8 cellular contexts compared by ENCODE assay signal in the genomic region with DNA sequence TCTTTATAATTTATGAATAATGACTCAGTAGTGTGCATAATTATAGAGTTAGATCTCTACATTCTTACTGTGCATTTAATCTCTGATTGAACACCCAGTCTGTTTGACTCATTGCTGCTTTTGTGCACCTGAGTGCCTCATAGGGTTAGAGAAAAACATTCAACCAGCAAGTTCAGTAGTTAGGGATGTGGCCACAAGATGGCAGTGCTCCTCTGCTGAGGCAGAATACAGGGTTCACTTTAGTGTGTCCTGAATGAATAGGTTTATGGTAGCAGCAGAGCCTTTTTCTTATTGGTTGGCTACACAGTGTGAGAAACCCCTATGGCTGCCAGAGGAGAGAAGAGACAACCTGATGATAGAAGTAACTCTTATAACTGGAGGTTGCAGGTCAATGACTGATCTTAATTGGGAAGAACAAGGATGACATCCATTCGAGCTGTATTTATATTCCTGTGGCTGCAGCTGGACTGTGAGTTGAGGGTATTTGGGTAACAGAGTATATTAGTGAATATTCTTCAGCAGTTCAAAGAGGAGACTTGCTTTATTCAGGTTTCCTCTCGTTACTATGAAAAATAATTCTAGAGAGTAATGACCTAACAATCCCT.
A peak's percentile ranks its signal among the peaks of the same experiment; 100 is the strongest.
DNase-seq lines count a peak whose midpoint lies in the region; ATAC-seq, FAIRE-seq and TF ChIP-seq lines count a peak whose summit lies in the region.

No MANE protein-coding gene starts in this region.

- POLR2A ChIA-PET in PC-3 (lab: Charles Lee; ENCODE audit: unreplicated experiment) = no interaction called here

- H3K9me2 ChIP-seq in PC-3 (replicated peaks; ENCODE audit: low read length) = no peaks in the 10 kb centered on the region

- H3K4me3 ChIP-seq in PC-3 (ENCODE audit: low read length) (no peak overlapping the region), fibroblast of pulmonary artery (replicated peaks; ENCODE audit: low read depth, low read length) (no peak overlapping the region), trophoblast cell (ENCODE audit: low read depth, low read length) (no peak overlapping the region)

- H4K20me1 ChIP-seq in PC-3 (ENCODE audit: low read length) = no peaks in the 10 kb centered on the region

- H4K91ac ChIP-seq in trophoblast cell (ENCODE audit: low read depth, low read length) = no peak overlapping the region

- intact Hi-C loops in PC-3 (cut with micrococcal nuclease) = loop anchor here (1.0 kb wide), 1 partner anchor 65 kb away; no protein-coding TSS in a partner anchor

- no peak overlapping the region for H2BK5ac ChIP-seq in trophoblast cell (ENCODE audit: low read depth, low read length, poor library complexity)

- WGBS in trophoblast cell (ENCODE audit: extremely low coverage, insufficient coverage, insufficient read length) = no CpG with 5 or more reads among the region's 2 CpGs

- H3K27ac ChIP-seq in PC-3 (ENCODE audit: low read length) (no peak overlapping the region), trophoblast cell (ENCODE audit: low read depth, low read length) (no peak overlapping the region)

- CTCF ChIA-PET in PC-3 (lab: Charles Lee) = no interaction called here

- H3K9me3 ChIP-seq in PC-3 (ENCODE audit: low read length) (no peaks in the 10 kb centered on the region), trophoblast cell (ENCODE audit: insufficient read depth, low read depth, low read length) (no peaks in the 10 kb centered on the region)

- no peak overlapping the region for H3K9ac ChIP-seq in PC-3 (ENCODE audit: low read length)
- no peak overlapping the region for H3K9ac ChIP-seq in trophoblast cell (ENCODE audit: low read length)

- TF ChIP-seq CTCF in PC-3 (conservative IDR thresholded peaks at IDR 0.05; ENCODE audit: low read depth, low read length) (peak; percentile 82), fibroblast of pulmonary artery (IDR thresholded peaks at IDR 0.05; ENCODE audit: low read length, missing control alignments) (peak; percentile 92)

- DNase-seq in NCI-H2107 treated with DMSO at 0.1 percent for 48 hours (lab: John Stamatoyannopoulos, UW; ENCODE audit: unreplicated experiment) (peak; percentile 11), NCI-H2107 (lab: John Stamatoyannopoulos, UW) (no peak), PC-3 (peak; percentile 78), activated T-cell treated with anti-CD3 and anti-CD28 coated beads for 4 hours (peak; percentile 72), fibroblast of pulmonary artery (ENCODE audit: low read depth) (peak; percentile 56), trophoblast cell (peak; percentile 33 to 63), urothelium cell line (ENCODE audit: low spot score) (peak; percentile 71)

- H3K36me3 ChIP-seq in PC-3 (ENCODE audit: low read depth, low read length) (no peaks in the 10 kb centered on the region), trophoblast cell (ENCODE audit: control insufficient read depth in 1 of 2, insufficient read depth in 2 of 2, low read length in 2 of 2) (no peaks in the 10 kb centered on the region)

- peaks cover 16% of the 10 kb centered on the region for H3K27me3 ChIP-seq in PC-3 (ENCODE audit: low read length)
- H3K27me3 ChIP-seq in trophoblast cell (ENCODE audit: insufficient read depth, low read length) = no peaks in the 10 kb centered on the region

- H3K14ac ChIP-seq in trophoblast cell (ENCODE audit: low read length) = no peak overlapping the region

- no peaks in the 10 kb centered on the region for H3K79me1 ChIP-seq in trophoblast cell (ENCODE audit: low read length)

- ATAC-seq in HG02973 (IDR thresholded peaks at IDR 0.05; ENCODE audit: unreplicated experiment) = peak; percentile 65
- peak; percentile 88 for ATAC-seq in PC-3

- BruUV-seq in PC-3 (replicated peaks; lab: Mats Ljungman, UMichigan) = no TSS peak

- peak; percentile 85 for FAIRE-seq in urothelium cell line (lab: Jason Lieb, UNC)

- no peak overlapping the region for H4K8ac ChIP-seq in trophoblast cell (ENCODE audit: low read depth, low read length)

- H2AFZ ChIP-seq in PC-3 (ENCODE audit: low read length) (no peak overlapping the region), trophoblast cell (ENCODE audit: insufficient read depth, low read length, poor library complexity) (no peak overlapping the region)

- no peaks in the 10 kb centered on the region for H3K4me1 ChIP-seq in PC-3 (ENCODE audit: insufficient read depth, low read length)
- no peaks in the 10 kb centered on the region for H3K4me1 ChIP-seq in trophoblast cell (ENCODE audit: control insufficient read depth in 1 of 2, insufficient read depth in 2 of 2, low read length in 2 of 2)

- no peaks in the 10 kb centered on the region for H3F3A ChIP-seq in PC-3 (ENCODE audit: low read length, unreplicated experiment)

- H3K18ac ChIP-seq in trophoblast cell (ENCODE audit: low read length) = no peak overlapping the region

- H2AK5ac ChIP-seq in trophoblast cell (ENCODE audit: low read length) = no peak overlapping the region

- H4K12ac ChIP-seq in trophoblast cell (ENCODE audit: low read depth, low read length) = no peak overlapping the region

- no peak overlapping the region for H3K4ac ChIP-seq in trophoblast cell (ENCODE audit: low read depth, low read length)

- H2BK120ac ChIP-seq in trophoblast cell (ENCODE audit: insufficient read depth, low read length, poor library complexity) = no peak overlapping the region

- no peak overlapping the region for H3K4me2 ChIP-seq in PC-3 (ENCODE audit: low read length)
- no peak overlapping the region for H3K4me2 ChIP-seq in trophoblast cell (ENCODE audit: low read length)

- no peaks in the 10 kb centered on the region for H3K79me2 ChIP-seq in PC-3 (ENCODE audit: low read length)
- no peaks in the 10 kb centered on the region for H3K79me2 ChIP-seq in trophoblast cell (ENCODE audit: control insufficient read depth, insufficient read depth, low read length, poor library complexity)

- H2BK12ac ChIP-seq in trophoblast cell (ENCODE audit: low read length) = no peak overlapping the region

- no peak overlapping the region for H3K23ac ChIP-seq in trophoblast cell (ENCODE audit: low read length)
